Comparison of ENCODE assay signal across 8 cellular contexts in genomic region chr16:24499193-24499814, GRCh38. TPM values are rescaled to one million over a fixed set of nuclear protein-coding genes. Genes with fewer than 3 reads are reported as not detected.
DNase-seq lines count a peak whose midpoint lies in the region; TF ChIP-seq lines count a peak whose summit lies in the region.

No MANE protein-coding gene starts in this region.

- H3K79me1 ChIP-seq in neuronal stem cell (ENCODE audit: low read depth, low read length) = no peaks in the 10 kb centered on the region

- no peak overlapping the region for H3K4ac ChIP-seq in neuronal stem cell (ENCODE audit: low read length)

- TF ChIP-seq CTCF in GM12864 (IDR thresholded peaks at IDR 0.05; ENCODE audit: low read depth, low read length, missing control alignments) (peak; percentile 65), chondrocyte (IDR thresholded peaks at IDR 0.05) (peak; percentile 60)

- H3K18ac ChIP-seq in neuronal stem cell (ENCODE audit: low read length) = no peak overlapping the region

- H3K27me3 ChIP-seq in neuronal stem cell (ENCODE audit: control insufficient read depth in 3 of 3, insufficient read depth in 3 of 3, low read depth in 1 of 3, low read length in 3 of 3) = peaks cover 0 to 2% (median under 1%) of the 10 kb centered on the region in 3 experiments
- H3K27me3 ChIP-seq in effector memory CD4-positive, alpha-beta T cell (replicated peaks; ENCODE audit: control insufficient read depth, insufficient read depth, low read length, poor library complexity, severe bottlenecking) = no peaks in the 10 kb centered on the region

- intact Hi-C loops in posterior vena cava (cut with DNase I) = no loop called here

- H3K4me1 ChIP-seq in neuronal stem cell (ENCODE audit: control insufficient read depth in 2 of 2, insufficient read depth in 1 of 2, low read depth in 1 of 2, low read length in 2 of 2) = peaks cover 0 to 2% of the 10 kb centered on the region in 2 donors
- no peaks in the 10 kb centered on the region for H3K4me1 ChIP-seq in effector memory CD4-positive, alpha-beta T cell (ENCODE audit: control insufficient read depth, insufficient read depth, low read length, poor library complexity, severe bottlenecking)

- peaks cover 31% of the 10 kb centered on the region for H3K27me3 Mint-ChIP-seq in chondrocyte (ENCODE audit: low read depth)

- no peak overlapping the region for H3K4me3 ChIP-seq in GM12864 (ENCODE audit: low read depth, low read length)
- no peak overlapping the region for H3K4me3 ChIP-seq in neuronal stem cell (ENCODE audit: low read length in 2 of 2)
- no peak overlapping the region for H3K4me3 ChIP-seq in effector memory CD4-positive, alpha-beta T cell (ENCODE audit: insufficient read depth, low read depth, low read length, poor library complexity, severe bottlenecking)

- H4K91ac ChIP-seq in neuronal stem cell (ENCODE audit: low read depth, low read length, poor library complexity) = no peak overlapping the region

- no peaks in the 10 kb centered on the region for H3K4me1 Mint-ChIP-seq in chondrocyte (ENCODE audit: low read depth)

- H3K27ac ChIP-seq in neuronal stem cell (replicated peaks; ENCODE audit: low read length) = no peak overlapping the region
- no peak overlapping the region for H3K27ac ChIP-seq in effector memory CD4-positive, alpha-beta T cell (ENCODE audit: insufficient read depth, low read length, poor library complexity, severe bottlenecking)

- DNase-seq in ACHN = peak; percentile 55
- no peak for DNase-seq in GM12864 (ENCODE audit: low read depth)
- DNase-seq in NCI-H748 treated with DMSO at 0.1 percent for 48 hours (lab: John Stamatoyannopoulos, UW) = peak; percentile 4
- DNase-seq in chondrocyte (ENCODE audit: low spot score) = peak; percentile 14
- DNase-seq in neuronal stem cell (ENCODE audit: low spot score) = peak; percentile 57
- no peak for DNase-seq in G401 (ENCODE audit: low spot score)
- no peak for DNase-seq in effector memory CD4-positive, alpha-beta T cell
- no peak for DNase-seq in posterior vena cava (ENCODE audit: low spot score)

- no peak overlapping the region for H4K8ac ChIP-seq in neuronal stem cell (ENCODE audit: low read depth, low read length)

- no peak overlapping the region for H3K4me2 ChIP-seq in neuronal stem cell (ENCODE audit: insufficient read depth, low read length, poor library complexity, severe bottlenecking)

- no peaks in the 10 kb centered on the region for H3K9me3 Mint-ChIP-seq in chondrocyte (ENCODE audit: low read depth)

- no peak overlapping the region for H2BK5ac ChIP-seq in neuronal stem cell (ENCODE audit: low read length)

- H3K4me3 Mint-ChIP-seq in chondrocyte (ENCODE audit: unreplicated experiment) = no peak overlapping the region

- no peak overlapping the region for H2BK15ac ChIP-seq in neuronal stem cell (ENCODE audit: low read length)

- H2AK5ac ChIP-seq in neuronal stem cell (ENCODE audit: low read depth, low read length) = no peak overlapping the region

- no peak overlapping the region for H2BK12ac ChIP-seq in neuronal stem cell (ENCODE audit: low read length)

- no peak overlapping the region for H3K14ac ChIP-seq in neuronal stem cell (ENCODE audit: low read length)

- in situ Hi-C loops in ACHN (cut with HindIII; ENCODE audit: low pct_ligation_motif_present, low pct_unique_long_range_greater_than_20kb, low sequenced_read_pairs) = no loop called here
- in situ Hi-C loops in G401 (cut with HindIII; ENCODE audit: low sequenced_read_pairs) = no loop called here

- H3K9ac ChIP-seq in neuronal stem cell (ENCODE audit: low read depth, low read length, poor library complexity) = no peak overlapping the region

- H3K23ac ChIP-seq in neuronal stem cell (ENCODE audit: low read depth, low read length, poor library complexity) = no peak overlapping the region

- H3K9me3 ChIP-seq in neuronal stem cell (replicated peaks in 1 of 2; ENCODE audit: control insufficient read depth in 2 of 2, insufficient read depth in 1 of 2, low read depth in 1 of 2, low read length in 2 of 2) = peaks cover 0 to 2% of the 10 kb centered on the region in 2 donors
- H3K9me3 ChIP-seq in effector memory CD4-positive, alpha-beta T cell (ENCODE audit: control insufficient read depth, low read length) = no peaks in the 10 kb centered on the region

- no peak overlapping the region for H2AFZ ChIP-seq in neuronal stem cell (ENCODE audit: low read length)

- no peak overlapping the region for H2BK120ac ChIP-seq in neuronal stem cell (ENCODE audit: low read depth, low read length)

- no peak overlapping the region for H3K27ac Mint-ChIP-seq in chondrocyte (ENCODE audit: unreplicated experiment)

- no peaks in the 10 kb centered on the region for H3K36me3 Mint-ChIP-seq in chondrocyte (ENCODE audit: low read depth)

- no CpG with 5 or more reads among the region's 15 CpGs for whole genome bisulfite sequencing in neuronal stem cell (ENCODE audit: extremely low coverage in 2 of 2, insufficient read length in 2 of 2, insufficient replicate concordance in 1 of 2), 2 donors

- H3K36me3 ChIP-seq in neuronal stem cell (replicated peaks in 1 of 2; ENCODE audit: control insufficient read depth in 2 of 2, insufficient read depth in 2 of 2, low read length in 2 of 2) = no peaks in the 10 kb centered on the region
- no peaks in the 10 kb centered on the region for H3K36me3 ChIP-seq in effector memory CD4-positive, alpha-beta T cell (ENCODE audit: control insufficient read depth, insufficient read depth, low read length)

RNA-seq across cellular contexts. Expression of gene RBBP6, which starts 40.1 kb away (rescaled TPM):
- total RNA-seq in chondrocyte = 30.9 to 40.8 TPM (median 33.0 TPM) in 3 replicates
- polyA plus RNA-seq in neuronal stem cell (2013, experiment 1 of 2) = 66.9 TPM
- polyA plus RNA-seq in neuronal stem cell (2013, experiment 2 of 2) = 70.8 TPM
- 9.0 and 26.5 TPM in 2 replicates for total RNA-seq in G401 (2014; rRNA removed; shearing (Covaris generic))
- 10 to 100 TPM; 43.7 to 46.7 TPM for total RNA-seq in posterior vena cava

Comparison
In these comparisons a context has a peak if more than half of its experiments do, and no peak if none do; other contexts are left out.
1. DNase-seq: peak in ACHN (single experiment), NCI-H748 treated with DMSO at 0.1 percent for 48 hours (single experiment), chondrocyte (single experiment) and neuronal stem cell (single experiment); none in GM12864 (single experiment), G401 (single experiment), effector memory CD4-positive, alpha-beta T cell (0 of 3) and posterior vena cava (single experiment).